ENCODE assay signal across 8 cellular contexts in the genomic region with DNA sequence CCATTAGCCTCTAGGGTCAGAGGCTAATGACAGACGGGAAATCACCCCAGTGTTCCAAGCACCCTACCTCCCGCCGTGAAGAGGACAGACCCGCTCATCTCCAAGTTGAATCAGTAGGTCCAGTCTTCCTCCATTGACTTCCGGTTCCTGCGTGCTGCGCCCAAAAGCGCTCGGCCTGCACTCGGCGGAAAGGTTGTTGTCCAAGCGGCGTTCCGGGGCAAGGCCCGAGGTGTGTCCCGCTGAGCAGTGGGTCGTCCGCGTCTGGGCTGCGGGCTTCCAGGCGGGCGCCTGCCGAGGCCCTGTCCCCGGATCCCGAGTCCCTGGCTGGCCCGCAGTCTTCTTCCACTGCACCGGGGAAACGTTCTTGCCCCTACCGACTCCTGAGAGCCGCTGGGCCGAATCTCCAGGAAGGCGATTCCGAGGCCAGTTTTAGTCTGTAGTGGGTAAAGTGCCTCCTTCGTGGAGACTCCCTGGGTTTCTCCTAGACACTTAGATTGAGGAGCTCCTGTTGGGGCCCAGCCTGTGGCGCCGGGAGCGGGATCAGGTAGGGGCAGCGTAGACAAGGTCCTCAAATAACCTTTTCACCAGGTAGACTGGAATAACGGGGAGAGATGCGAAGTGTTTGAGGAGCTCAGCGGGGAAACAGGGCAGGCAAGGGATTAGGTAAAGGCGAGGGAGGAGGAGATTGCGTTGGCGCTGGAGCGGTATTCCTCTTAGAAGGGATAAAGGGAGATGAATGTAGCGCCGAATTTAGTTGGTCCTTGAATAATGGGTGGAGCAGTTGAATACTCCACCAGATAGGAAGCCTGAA. TPM values are rescaled to one million over a fixed set of nuclear protein-coding genes. Genes with fewer than 3 reads are reported as not detected.
DNase-seq lines count a peak whose midpoint lies in the region; ATAC-seq and TF ChIP-seq lines count a peak whose summit lies in the region.

TEFM (minus strand) TSS at position 138 of the 811 bp plus-strand sequence; CDS start at position 98, 40 bp downstream.

- peaks cover 8% of the 10 kb centered on the region for H3K36me3 Mint-ChIP-seq in activated naive CD8-positive, alpha-beta T cell treated with anti-CD3 and anti-CD28 coated beads, Interleukin-2, amount 10 ng/mL, durations not matched to agents 7 days and 5 days
- H3K36me3 Mint-ChIP-seq in osteocyte (ENCODE audit: unreplicated experiment), result peaks cover 16% of the 10 kb centered on the region

- H4K20me1 ChIP-seq in SU-DHL-6 (ENCODE audit: low read depth, low read length), result no peaks in the 10 kb centered on the region

- H3K27me3 ChIP-seq in SU-DHL-6 (ENCODE audit: low read length), result no peaks in the 10 kb centered on the region
- no peaks in the 10 kb centered on the region for H3K27me3 ChIP-seq in thoracic aorta (replicated peaks; ENCODE audit: insufficient read depth)

- H3K27me3 Mint-ChIP-seq in activated naive CD8-positive, alpha-beta T cell treated with anti-CD3 and anti-CD28 coated beads, Interleukin-2, amount 10 ng/mL, durations not matched to agents 7 days and 5 days, result no peaks in the 10 kb centered on the region
- no peaks in the 10 kb centered on the region for H3K27me3 Mint-ChIP-seq in osteocyte (ENCODE audit: unreplicated experiment)

- 0 out of 2 replicates have a peak, but pooled peaks cover 3% of the 10 kb centered on the region for H3K36me3 ChIP-seq in SU-DHL-6 (ENCODE audit: low read length)
- H3K36me3 ChIP-seq in thoracic aorta, result peaks cover 2% of the 10 kb centered on the region

- peaks cover 13 to 22% of the 10 kb centered on the region in 2 donors for H3K4me1 ChIP-seq in thoracic aorta (ENCODE audit: control insufficient read depth in 1 of 2, low read depth in 2 of 2)

- H3K79me2 ChIP-seq in SU-DHL-6 (ENCODE audit: insufficient read depth, low read length), result peaks cover 26% of the 10 kb centered on the region

- peaks cover 36% of the 10 kb centered on the region for H3K4me1 Mint-ChIP-seq in activated naive CD8-positive, alpha-beta T cell treated with anti-CD3 and anti-CD28 coated beads, Interleukin-2, amount 10 ng/mL, durations not matched to agents 7 days and 5 days
- H3K4me1 Mint-ChIP-seq in osteocyte (ENCODE audit: unreplicated experiment), result peaks cover 16% of the 10 kb centered on the region

- H2AFZ ChIP-seq in SU-DHL-6 (ENCODE audit: low read depth, low read length, severe bottlenecking), result peak within 1 kb of the TSS; percentile 88

- no peaks in the 10 kb centered on the region for H3K9me3 Mint-ChIP-seq in activated naive CD8-positive, alpha-beta T cell treated with anti-CD3 and anti-CD28 coated beads, Interleukin-2, amount 10 ng/mL, durations not matched to agents 7 days and 5 days
- no peaks in the 10 kb centered on the region for H3K9me3 Mint-ChIP-seq in osteocyte (ENCODE audit: unreplicated experiment)

- H3K9me2 ChIP-seq in SU-DHL-6 (replicated peaks; ENCODE audit: insufficient read depth, low read length), result no peaks in the 10 kb centered on the region

- H3K4me2 ChIP-seq in SU-DHL-6 (ENCODE audit: low read depth, low read length, poor library complexity, severe bottlenecking), result peak within 1 kb of the TSS; percentile 86

- peak within 1 kb of the TSS; percentile 90 for H3K27ac Mint-ChIP-seq in activated naive CD8-positive, alpha-beta T cell treated with anti-CD3 and anti-CD28 coated beads, Interleukin-2, amount 10 ng/mL, durations not matched to agents 7 days and 5 days
- peak within 1 kb of the TSS; percentile 96 for H3K27ac Mint-ChIP-seq in osteocyte (ENCODE audit: unreplicated experiment)

- intact Hi-C loops in head of caudate nucleus (cut with DNase I), result no loop called here

- DNase-seq in NCI-H1092 (lab: John Stamatoyannopoulos, UW) (peak; percentile 85), head of caudate nucleus (peak; percentile 87 to 97 (median 92)), osteocyte (ENCODE audit: extremely low spot score, unreplicated experiment) (peak; percentile 96), thoracic aorta (ENCODE audit: low spot score) (peak; percentile 51)
- DNase-seq in activated naive CD8-positive, alpha-beta T cell treated with anti-CD3 and anti-CD28 coated beads, Interleukin-2, amount 10 ng/mL, durations not matched to agents 7 days and 5 days, result peak; percentile 90

- H3K9me3 ChIP-seq in SU-DHL-6 (ENCODE audit: insufficient read depth, low read length) (no peaks in the 10 kb centered on the region), thoracic aorta (no peaks in the 10 kb centered on the region)

- POLR2A ChIA-PET in activated naive CD8-positive, alpha-beta T cell treated with anti-CD3 and anti-CD28 coated beads, Interleukin-2, amount 10 ng/mL, durations not matched to agents 7 days and 5 days (lab: Charles Lee), result interaction anchor here (0.5 to 1.9 kb wide), 4 partner anchors 8 to 103 kb away, joined by 3 to 8 read pairs (median 3); partner anchors contain the start of gene RNF135

- H3K27ac ChIP-seq in SU-DHL-6 (ENCODE audit: low read depth, low read length) (peak within 1 kb of the TSS; percentile 16; the same call in 1 of the 2 replicates), thoracic aorta (peak within 1 kb of the TSS; percentile 77 to 85)

- peak within 1 kb of the TSS; percentile 88 for H3K9ac ChIP-seq in SU-DHL-6 (ENCODE audit: low read length)

- H3K4me3 ChIP-seq in GM08714 (ENCODE audit: low read length) (peak within 1 kb of the TSS; percentile 93), SU-DHL-6 (ENCODE audit: insufficient read depth, low read length, poor library complexity, severe bottlenecking) (peak within 1 kb of the TSS; percentile 79), thoracic aorta (peak within 1 kb of the TSS; percentile 91)

- peak within 1 kb of the TSS; percentile 99 for H3K4me3 Mint-ChIP-seq in activated naive CD8-positive, alpha-beta T cell treated with anti-CD3 and anti-CD28 coated beads, Interleukin-2, amount 10 ng/mL, durations not matched to agents 7 days and 5 days
- peak within 1 kb of the TSS; percentile 92 for H3K4me3 Mint-ChIP-seq in osteocyte (ENCODE audit: unreplicated experiment)

- no peak for TF ChIP-seq CTCF in SU-DHL-6 (IDR thresholded peaks at IDR 0.05; ENCODE audit: insufficient read depth, low read length, poor library complexity, severe bottlenecking)
- no peak for TF ChIP-seq CTCF in osteocyte (IDR thresholded peaks at IDR 0.05)
- no peak for TF ChIP-seq CTCF in thoracic aorta (IDR thresholded peaks at IDR 0.05)

- peaks cover 27% of the 10 kb centered on the region for H3F3A ChIP-seq in SU-DHL-6 (ENCODE audit: insufficient read depth)

- ATAC-seq in HG02588 (IDR thresholded peaks at IDR 0.05; ENCODE audit: unreplicated experiment) (peak; percentile 85), thoracic aorta (ENCODE audit: insufficient number of reproducible peaks, low FRiP score, low read depth) (peak; percentile 73)
- peak; percentile 94 for ATAC-seq in activated naive CD8-positive, alpha-beta T cell treated with anti-CD3 and anti-CD28 coated beads, Interleukin-2, amount 10 ng/mL, durations not matched to agents 7 days and 5 days (ENCODE audit: low read depth)

RNA-seq across cellular contexts. Expression of gene TEFM, which starts in this region (rescaled TPM):
- total RNA-seq in activated naive CD8-positive, alpha-beta T cell treated with anti-CD3 and anti-CD28 coated beads, Interleukin-2, amount 10 ng/mL, durations not matched to agents 7 days and 5 days, result 10 to 100 TPM; 15.3 to 16.6 TPM
- total RNA-seq in osteocyte (9.8 and 15.5 TPM in 2 replicates), thoracic aorta (10 to 100 TPM in 1 of 2 donors, 1 to 10 TPM in 1; 9.1 to 22.8 TPM)

Comparison
In these comparisons a context has a peak if more than half of its experiments do, and no peak if none do; other contexts are left out.
1. Peak in every context shown above with its lines: DNase-seq, ATAC-seq, H3K4me3 ChIP-seq and H3K27ac ChIP-seq.